25 cellular contexts compared by ENCODE assay signal in the genomic region with DNA sequence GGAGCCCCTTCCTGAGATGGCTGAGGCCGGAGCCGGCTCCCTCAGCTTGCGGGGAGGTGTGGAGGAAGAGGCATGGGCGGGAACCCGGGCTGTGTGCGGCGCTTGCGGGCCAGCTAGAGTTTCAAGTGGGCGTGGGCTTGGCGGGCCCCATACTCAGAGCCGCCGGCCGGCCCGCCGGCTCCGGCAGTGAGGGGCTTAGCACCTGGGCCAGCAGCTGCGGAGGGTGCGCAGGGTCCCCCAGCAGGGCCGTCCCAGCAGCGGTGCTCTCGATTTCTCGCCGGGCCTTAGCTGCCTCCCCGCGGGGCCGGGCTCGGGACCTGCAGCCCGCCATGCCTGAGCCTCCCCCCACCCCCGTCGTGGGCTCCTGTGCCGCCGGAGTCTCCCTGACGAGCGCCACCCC.
"Had no signal": no experiment of that assay in that cellular context is flagged by ENCODE, and none has a peak within 500 bp of the region (broad histone marks: within the 10 kb centered on the region; RNA-seq: fewer than 3 reads in every experiment).

No MANE protein-coding gene starts in this region.

- H3K36me3 ChIP-seq: neutrophil, ovary, right lobe of liver, sigmoid colon, stomach, tibial nerve, upper lobe of left lung, vagina had no signal

- H3K9ac ChIP-seq: parathyroid adenoma had no signal

- H3K9me3 ChIP-seq: neutrophil, ovary, psoas muscle, right lobe of liver, sigmoid colon, stomach, upper lobe of left lung, vagina had no signal

- FAIRE-seq: small intestine, urothelium cell line had no signal

- H3K4me1 ChIP-seq: parathyroid adenoma, psoas muscle, right lobe of liver, sigmoid colon, stomach, vagina had no signal

- H3K27ac ChIP-seq: neutrophil, ovary, parathyroid adenoma, psoas muscle, right lobe of liver, sigmoid colon, stomach, tibial nerve, upper lobe of left lung, vagina had no signal

- DNase-seq: naive B cell; naive thymus-derived CD8-positive, alpha-beta T cell; nephron progenitor cell; nucleus accumbens; ovary; posterior cingulate gyrus; psoas muscle; right cardiac atrium; right lobe of liver; sigmoid colon; small intestine; stimulated activated CD4-positive, alpha-beta T cell treated with anti-CD3 and anti-CD28 coated beads, Interleukin-15, amount 100 ng/mL, for 24 hours; stimulated activated CD4-positive, alpha-beta T cell treated with anti-CD3 and anti-CD28 coated beads, Interleukin-2, amount 100 ng/mL, for 24 hours; stimulated activated CD4-positive, alpha-beta T cell treated with anti-CD3 and anti-CD28 coated beads, Interleukin-2, amount 100 ng/mL, for 48 hours; stimulated activated CD4-positive, alpha-beta T cell treated with anti-CD3 and anti-CD28 coated beads, Interleukin-4, amount 100 ng/mL, for 24 hours; stimulated activated naive B cell treated with anti-CD40 and anti-IgM and Interleukin-4, amounts not matched to agents 10 μg/mL and 1 μg/mL and 100 μg/mL, for 72 hours; stimulated activated naive CD4-positive, alpha-beta T cell treated with Interleukin-2 at 50 U/mL for 16 hours; stomach; trophoblast cell had no signal

- H3K4me3 ChIP-seq: ovary, psoas muscle, right lobe of liver, sigmoid colon, stomach, tibial nerve, upper lobe of left lung, vagina had no signal

- H3K27me3 ChIP-seq: neutrophil, ovary, right lobe of liver, sigmoid colon, stomach, tibial nerve, upper lobe of left lung, vagina had no signal
